Comparison of ENCODE assay signal across 1 cellular context in the genomic region with DNA sequence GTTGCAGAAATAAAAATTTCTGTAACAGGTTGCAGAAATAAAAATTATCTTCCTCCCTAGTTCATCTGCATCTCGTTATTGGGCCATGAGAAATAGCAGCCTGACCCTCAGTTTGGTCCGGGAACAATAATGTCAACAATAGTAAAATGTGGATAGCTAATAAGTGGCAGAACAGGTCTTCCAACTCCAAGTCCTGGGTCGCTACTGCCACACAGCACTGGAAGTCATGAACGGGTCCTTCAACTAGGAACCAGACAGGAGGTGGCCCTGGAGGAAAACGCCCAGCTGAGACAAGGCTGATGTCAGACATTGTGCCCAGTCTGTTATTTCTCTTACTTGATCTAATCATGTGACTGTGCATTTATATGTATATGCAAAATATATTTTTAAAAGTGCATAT.
TF ChIP-seq lines count a peak whose summit lies in the region.

No MANE protein-coding gene starts in this region.

TF ChIP-seq in K562, 482 proteins besides CTCF, POLR2A, EP300 and RAD21:
- TF ChIP-seq GTF3C2 (IDR thresholded peaks at IDR 0.05; ENCODE audit: borderline replicate concordance, extremely low read depth, insufficient read length) (no peak), TFE3 (CRISPR knock-in tag; IDR thresholded peaks at IDR 0.05) (peak; percentile 28; the same call in 1 of the 2 replicates)
